24 cellular contexts compared by ENCODE assay signal in the genomic region with DNA sequence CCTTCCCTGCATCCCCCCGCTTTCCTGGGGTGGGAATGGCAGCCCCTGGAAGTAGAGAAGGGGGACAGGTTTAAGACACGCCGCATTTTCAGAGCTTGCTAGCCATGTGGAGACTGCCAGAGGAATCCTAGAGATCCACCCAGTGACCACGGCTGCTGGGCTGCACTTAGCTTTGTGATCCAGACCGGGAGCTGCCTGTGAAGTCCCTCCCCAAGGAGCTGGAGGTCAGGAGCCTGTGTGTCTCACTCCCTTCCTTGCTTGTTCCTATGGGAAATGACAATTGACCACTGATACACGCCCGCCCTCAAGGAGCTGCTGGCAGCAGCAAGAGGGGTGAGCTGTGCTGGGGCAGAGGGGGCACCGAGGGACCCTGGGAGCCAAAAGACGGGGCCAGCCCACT.
DNase-seq lines count a peak whose midpoint lies in the region; ATAC-seq and TF ChIP-seq lines count a peak whose summit lies in the region.
"Had no signal": no experiment of that assay in that cellular context is flagged by ENCODE, and none has a peak within 500 bp of the region (broad histone marks: within the 10 kb centered on the region; RNA-seq: fewer than 3 reads in every experiment).

No MANE protein-coding gene starts in this region.

- no peaks in the 10 kb centered on the region for H3K9me3 Mint-ChIP-seq in nephron
- H3K9me3 Mint-ChIP-seq: activated naive CD4-positive, alpha-beta T cell treated with anti-CD3 and anti-CD28 coated beads, Interleukin-2, amount 50 U/mL, for 24 hours; activated T-helper 17 cell treated with anti-CD3 and anti-CD28 coated beads, Interleukin-2, amount 50 U/mL, for 72 hours had no signal

- intact Hi-C loops in left ventricle myocardium inferior (cut with micrococcal nuclease), result no loop called here
- intact Hi-C loops in dorsolateral prefrontal cortex (cut with DNase I), result no loop called here

- H3K27me3 ChIP-seq in left ventricle myocardium inferior (ENCODE audit: low read depth), result no peaks in the 10 kb centered on the region
- H3K27me3 ChIP-seq in right atrium auricular region, result no peaks in the 10 kb centered on the region
- no peaks in the 10 kb centered on the region for H3K27me3 ChIP-seq in dorsolateral prefrontal cortex
- H3K27me3 ChIP-seq: foreskin keratinocyte, upper lobe of right lung had no signal

- H3K36me3 Mint-ChIP-seq in nephron (ENCODE audit: low read depth), result peaks cover 14% of the 10 kb centered on the region
- H3K36me3 Mint-ChIP-seq: activated naive CD4-positive, alpha-beta T cell treated with anti-CD3 and anti-CD28 coated beads, Interleukin-2, amount 50 U/mL, for 24 hours had no signal

- H3K4me1 Mint-ChIP-seq in nephron, result peaks cover 75% of the 10 kb centered on the region
- H3K4me1 Mint-ChIP-seq: activated T-helper 17 cell treated with anti-CD3 and anti-CD28 coated beads, Interleukin-2, amount 50 U/mL, for 72 hours had no signal

- H3K4me3 ChIP-seq in left ventricle myocardium inferior (no peak overlapping the region), right atrium auricular region (no peak overlapping the region), dorsolateral prefrontal cortex (no peak overlapping the region)
- H3K4me3 ChIP-seq: A549, HAP-1, upper lobe of right lung had no signal

- no peak overlapping the region for H3K4me3 Mint-ChIP-seq in nephron
- H3K4me3 Mint-ChIP-seq: activated naive CD4-positive, alpha-beta T cell treated with anti-CD3 and anti-CD28 coated beads, Interleukin-2, amount 50 U/mL, for 24 hours; activated T-helper 17 cell treated with anti-CD3 and anti-CD28 coated beads, Interleukin-2, amount 50 U/mL, for 72 hours had no signal

- H3K27me3 Mint-ChIP-seq in nephron (ENCODE audit: low read depth), result peaks cover 3% of the 10 kb centered on the region
- H3K27me3 Mint-ChIP-seq: activated naive CD4-positive, alpha-beta T cell treated with anti-CD3 and anti-CD28 coated beads, Interleukin-2, amount 50 U/mL, for 24 hours; activated T-helper 17 cell treated with anti-CD3 and anti-CD28 coated beads, Interleukin-2, amount 50 U/mL, for 72 hours had no signal

- H3K36me3 ChIP-seq in left ventricle myocardium inferior (no peaks in the 10 kb centered on the region), right atrium auricular region (no peaks in the 10 kb centered on the region)
- H3K36me3 ChIP-seq: HAP-1, upper lobe of right lung had no signal

- H3K27ac Mint-ChIP-seq in nephron, result peak overlapping the region; percentile 64 to 87 (median 69)
- H3K27ac Mint-ChIP-seq: activated T-helper 17 cell treated with anti-CD3 and anti-CD28 coated beads, Interleukin-2, amount 50 U/mL, for 72 hours had no signal

- no peak for ATAC-seq in GM21367 (IDR thresholded peaks at IDR 0.05; ENCODE audit: unreplicated experiment)
- no peak for ATAC-seq in GM18498 (IDR thresholded peaks at IDR 0.05; ENCODE audit: unreplicated experiment)
- ATAC-seq: A549; activated T-helper 17 cell treated with anti-CD3 and anti-CD28 coated beads, Interleukin-2, amount 50 U/mL, for 72 hours; foreskin keratinocyte; SK-N-SH treated with all-trans-retinoic acid at 6 μM for 48 hours; upper lobe of right lung had no signal

- H3K9me3 ChIP-seq in left ventricle myocardium inferior (replicated peaks), result no peaks in the 10 kb centered on the region
- no peaks in the 10 kb centered on the region for H3K9me3 ChIP-seq in right atrium auricular region
- H3K9me3 ChIP-seq: A549, HAP-1, upper lobe of right lung had no signal

- TF ChIP-seq CTCF in left ventricle myocardium inferior (IDR thresholded peaks at IDR 0.05; ENCODE audit: borderline replicate concordance) (no peak), right atrium auricular region (IDR thresholded peaks at IDR 0.05) (no peak), dorsolateral prefrontal cortex (IDR thresholded peaks at IDR 0.05 in 54 of 56, conservative IDR thresholded peaks at IDR 0.05 in 2 of 56; ENCODE audit: low read depth in 1 of 56, partially characterized antibody in 56 of 56) (no peak), nephron (IDR thresholded peaks at IDR 0.05; ENCODE audit: unreplicated experiment in 3 of 3) (no peak)

- DNase-seq in left ventricle myocardium inferior, result no peak
- no peak for DNase-seq in right atrium auricular region (ENCODE audit: low spot score)
- DNase-seq in dorsolateral prefrontal cortex, result no peak
- no peak for DNase-seq in DMS 273 (lab: John Stamatoyannopoulos, UW; ENCODE audit: unreplicated experiment)
- no peak for DNase-seq in NCI-H2227 treated with DMSO at 0.1 percent for 48 hours (lab: John Stamatoyannopoulos, UW)
- DNase-seq: activated CD4-positive, alpha-beta T cell treated with anti-CD3 and anti-CD28 coated beads, Interleukin-2, amount 50 U/mL, for 1 hour; COR-L47; DMS79 treated with DMSO at 0.1 percent for 48 hours; effector CD4-positive, alpha-beta T cell; foreskin keratinocyte; NCI-H1105; NCI-H2029; NCI-H345; NCI-H774; upper lobe of right lung had no signal

- H3K27ac ChIP-seq in left ventricle myocardium inferior (replicated peaks), result peak overlapping the region; percentile 30
- no peak overlapping the region for H3K27ac ChIP-seq in right atrium auricular region
- H3K27ac ChIP-seq in dorsolateral prefrontal cortex, result peak overlapping the region in 31 of 59 donors; percentile 4 to 96 (median 34)
- H3K27ac ChIP-seq: A549, foreskin keratinocyte, HL-60, upper lobe of right lung had no signal

- peaks cover 86% of the 10 kb centered on the region for H3K4me1 ChIP-seq in left ventricle myocardium inferior
- H3K4me1 ChIP-seq in right atrium auricular region, result peaks cover 0 to 67% of the 10 kb centered on the region in 2 donors

Comparison
In these comparisons a context has a peak if more than half of its experiments do, and no peak if none do; other contexts are left out.
1. H3K27ac ChIP-seq: peak in left ventricle myocardium inferior (single experiment) and dorsolateral prefrontal cortex (31 of 59); none in right atrium auricular region (0 of 2).